ENCODE assay signal across 17 cellular contexts in genomic region chr7:166370-167060, GRCh38. TPM values are rescaled to one million over a fixed set of nuclear protein-coding genes. Genes with fewer than 3 reads are reported as not detected.
A peak's percentile ranks its signal among the peaks of the same experiment; 100 is the strongest.
DNase-seq lines count a peak whose midpoint lies in the region; ATAC-seq, FAIRE-seq and TF ChIP-seq lines count a peak whose summit lies in the region.
"Had no signal": no experiment of that assay in that cellular context is flagged by ENCODE, and none has a peak within 500 bp of the region (broad histone marks: within the 10 kb centered on the region; RNA-seq: fewer than 3 reads in every experiment).

No MANE protein-coding gene starts in this region.

- CTCF ChIA-PET in endothelial cell of umbilical vein (lab: Charles Lee) = no interaction called here
- CTCF ChIA-PET in OCI-LY7 (lab: Charles Lee; ENCODE audit: unreplicated experiment) = no interaction called here

- intact Hi-C loops in endothelial cell of umbilical vein (cut with micrococcal nuclease) = no loop called here
- intact Hi-C loops in OCI-LY7 (cut with micrococcal nuclease; ENCODE audit: unreplicated experiment) = no loop called here

- dilution Hi-C loops in endothelial cell of umbilical vein (cut with MboI; ENCODE audit: extremely low pct_ligation_motif_present, low sequenced_read_pairs) = no loop called here

- peak overlapping the region; percentile 78 to 94 (median 89) for H3K4me2 ChIP-seq in BLaER1 treated with 17β-estradiol and CSF1 and Interleukin-3, amounts not matched to agents 10 nM and 100 nM
- H3K4me2 ChIP-seq in endothelial cell of umbilical vein (ENCODE audit: insufficient read depth, low read length) (no peak overlapping the region), OCI-LY7 (ENCODE audit: low read length) (no peak overlapping the region)

- H3K4me3 ChIP-seq in BLaER1 treated with 17β-estradiol and CSF1 and Interleukin-3, amounts not matched to agents 10 nM and 100 nM = peak overlapping the region in 7 of 10 experiments; percentile 22 to 42 (median 22); a peak in 11 of 20 replicates
- H3K4me3 ChIP-seq in endothelial cell of umbilical vein (replicated peaks in 1 of 3; ENCODE audit: insufficient read depth in 1 of 3, low read depth in 1 of 3, low read length in 3 of 3) = no peak overlapping the region
- H3K4me3 ChIP-seq in mucosa of rectum (ENCODE audit: low read length in 2 of 2) = no peak overlapping the region
- H3K4me3 ChIP-seq in OCI-LY7 (ENCODE audit: low read depth, low read length, poor library complexity, severe bottlenecking) = no peak overlapping the region

- H2AFZ ChIP-seq in endothelial cell of umbilical vein (ENCODE audit: low read depth, low read length) (no peak overlapping the region), OCI-LY7 (ENCODE audit: low read length) (no peak overlapping the region)
- H2AFZ ChIP-seq: parathyroid adenoma had no signal

- no peaks in the 10 kb centered on the region; a peak in 1 of 22 replicates for H3K9me3 ChIP-seq in BLaER1 treated with 17β-estradiol and CSF1 and Interleukin-3, amounts not matched to agents 10 nM and 100 nM (replicated peaks in 1 of 11)
- H3K9me3 ChIP-seq in endothelial cell of umbilical vein (replicated peaks; ENCODE audit: control insufficient read depth, insufficient read depth, low read length) (no peaks in the 10 kb centered on the region), mucosa of rectum (ENCODE audit: control insufficient read depth in 2 of 2, low read length in 2 of 2) (no peaks in the 10 kb centered on the region), OCI-LY7 (ENCODE audit: low read length) (no peaks in the 10 kb centered on the region)

- no peaks in the 10 kb centered on the region for H3K36me3 ChIP-seq in BLaER1 treated with 17β-estradiol and CSF1 and Interleukin-3, amounts not matched to agents 10 nM and 100 nM
- H3K36me3 ChIP-seq in endothelial cell of umbilical vein (ENCODE audit: control insufficient read depth in 2 of 2, extremely low read depth in 1 of 2, insufficient read depth in 2 of 2, low read length in 2 of 2) (no peaks in the 10 kb centered on the region), mucosa of rectum (ENCODE audit: control insufficient read depth in 2 of 2, insufficient read depth in 2 of 2, low read length in 2 of 2) (no peaks in the 10 kb centered on the region), OCI-LY7 (ENCODE audit: insufficient read depth, low read length) (no peaks in the 10 kb centered on the region)

- no peak for ATAC-seq in activated CD4-positive, CD25-positive, alpha-beta regulatory T cell treated with anti-CD3 and anti-CD28 coated beads, Interleukin-2, amount 50 U/mL, for 24 hours
- ATAC-seq: activated T-helper 17 cell treated with anti-CD3 and anti-CD28 coated beads, Interleukin-2, amount 50 U/mL, for 72 hours had no signal

- H3K9me2 ChIP-seq in OCI-LY7 (ENCODE audit: insufficient read depth, low read length) = no peaks in the 10 kb centered on the region

- BruUV-seq in endothelial cell of umbilical vein (replicated peaks; lab: Mats Ljungman, UMichigan) (no TSS peak), OCI-LY7 (replicated peaks; lab: Mats Ljungman, UMichigan) (no TSS peak)

- H3K4me1 ChIP-seq in BLaER1 treated with 17β-estradiol and CSF1 and Interleukin-3, amounts not matched to agents 10 nM and 100 nM = peaks cover 65 to 72% (median 69%) of the 10 kb centered on the region in 10 experiments
- H3K4me1 ChIP-seq in endothelial cell of umbilical vein (ENCODE audit: control insufficient read depth, extremely low read depth, insufficient read depth, low read length) = no peaks in the 10 kb centered on the region
- H3K4me1 ChIP-seq in mucosa of rectum (ENCODE audit: control insufficient read depth in 2 of 2, insufficient read depth in 2 of 2, low read length in 2 of 2) = peaks cover 16 to 21% of the 10 kb centered on the region in 2 donors
- H3K4me1 ChIP-seq in OCI-LY7 (ENCODE audit: insufficient read depth, low read length, poor library complexity, severe bottlenecking) = no peaks in the 10 kb centered on the region
- H3K4me1 ChIP-seq: parathyroid adenoma had no signal

- TF ChIP-seq CTCF in endothelial cell of umbilical vein (IDR thresholded peaks at IDR 0.05; ENCODE audit: extremely low read depth in 1 of 2, insufficient read depth in 1 of 2, low read depth in 1 of 2, low read length in 2 of 2) = no peak
- TF ChIP-seq CTCF in OCI-LY7 (conservative IDR thresholded peaks at IDR 0.05; ENCODE audit: low read length) = no peak

- no peaks in the 10 kb centered on the region for H3K79me2 ChIP-seq in endothelial cell of umbilical vein (ENCODE audit: control insufficient read depth, insufficient read depth, low read length)
- H3K79me2 ChIP-seq in OCI-LY7 (ENCODE audit: insufficient read depth, low read depth, low read length) = no peaks in the 10 kb centered on the region
- H3K79me2 ChIP-seq: parathyroid adenoma had no signal

- POLR2A ChIA-PET in endothelial cell of umbilical vein (lab: Charles Lee) (no interaction called here), OCI-LY7 (lab: Charles Lee) (no interaction called here)

- no peaks in the 10 kb centered on the region for H4K20me1 ChIP-seq in BLaER1 treated with 17β-estradiol and CSF1 and Interleukin-3, amounts not matched to agents 10 nM and 100 nM
- H4K20me1 ChIP-seq in endothelial cell of umbilical vein (replicated peaks; ENCODE audit: control insufficient read depth, extremely low read depth, insufficient read depth, low read length) = no peaks in the 10 kb centered on the region
- H4K20me1 ChIP-seq in OCI-LY7 (ENCODE audit: insufficient read depth, low read length) = no peaks in the 10 kb centered on the region

- no peaks in the 10 kb centered on the region for H3K9me1 ChIP-seq in endothelial cell of umbilical vein (replicated peaks; ENCODE audit: control insufficient read depth, extremely low read depth, insufficient read depth, low read length)

- H3K9ac ChIP-seq in BLaER1 treated with 17β-estradiol and CSF1 and Interleukin-3, amounts not matched to agents 10 nM and 100 nM = peak overlapping the region in 10 of 11 experiments; percentile 8 to 67 (median 44); a peak in 16 of 22 replicates
- H3K9ac ChIP-seq in endothelial cell of umbilical vein (replicated peaks; ENCODE audit: extremely low read depth, insufficient read depth, low read length) = no peak overlapping the region
- no peak overlapping the region for H3K9ac ChIP-seq in mucosa of rectum (ENCODE audit: low read depth in 1 of 2, low read length in 2 of 2)
- H3K9ac ChIP-seq: parathyroid adenoma had no signal

- TF ChIP-seq POLR2A in endothelial cell of umbilical vein (IDR thresholded peaks at IDR 0.05; ENCODE audit: low read depth, low read length) = no peak

- H3K27ac ChIP-seq in BLaER1 treated with 17β-estradiol and CSF1 and Interleukin-3, amounts not matched to agents 10 nM and 100 nM = peak overlapping the region in 10 of 11 experiments; percentile 25 to 71 (median 58); a peak in 18 of 22 replicates
- no peak overlapping the region for H3K27ac ChIP-seq in endothelial cell of umbilical vein (ENCODE audit: insufficient read depth, low read depth, low read length)
- peak overlapping the region; percentile 11 to 52 for H3K27ac ChIP-seq in mucosa of rectum (ENCODE audit: low read depth in 2 of 2, low read length in 2 of 2)
- no peak overlapping the region for H3K27ac ChIP-seq in OCI-LY7 (ENCODE audit: low read depth, low read length, poor library complexity, severe bottlenecking)
- H3K27ac ChIP-seq: parathyroid adenoma had no signal

- H3K27me3 ChIP-seq in BLaER1 treated with 17β-estradiol and CSF1 and Interleukin-3, amounts not matched to agents 10 nM and 100 nM = peaks cover 13 to 24% (median 19%) of the 10 kb centered on the region in 11 experiments; a peak in 21 of 22 replicates
- H3K27me3 ChIP-seq in endothelial cell of umbilical vein (ENCODE audit: control insufficient read depth in 2 of 2, insufficient read depth in 2 of 2, low read length in 2 of 2) (peaks cover 5 to 7% of the 10 kb centered on the region in 2 experiments), mucosa of rectum (ENCODE audit: control insufficient read depth in 2 of 2, insufficient read depth in 2 of 2, low read length in 2 of 2) (peaks cover 0 to 11% of the 10 kb centered on the region in 2 donors)

- peak; percentile 40 for FAIRE-seq in endothelial cell of umbilical vein (lab: Jason Lieb, UNC)

- DNase-seq in MV-4-11 (lab: John Stamatoyannopoulos, UW) (peak; percentile 72), endothelial cell of umbilical vein (ENCODE audit: low read depth, low spot score) (no peak), OCI-LY7 (ENCODE audit: low spot score) (no peak), NCI-H2029 (lab: John Stamatoyannopoulos, UW) (no peak), RKO (ENCODE audit: low spot score) (no peak)
- DNase-seq: activated CD4-positive, alpha-beta T cell treated with anti-CD3 and anti-CD28 coated beads, Interleukin-2, amount 50 U/mL, for 48 hours; amygdala; cortex of kidney; H9; KG1; NCI-H1694; T1000 had no signal

TF ChIP-seq in endothelial cell of umbilical vein, 7 proteins besides CTCF, POLR2A, EP300 and RAD21:
- no peak for TF ChIP-seq JUN (IDR thresholded peaks at IDR 0.05; ENCODE audit: borderline replicate concordance, insufficient read depth, insufficient read length, low read depth)
- no peak for TF ChIP-seq EZH2 (IDR thresholded peaks at IDR 0.05; ENCODE audit: borderline replicate concordance, low read depth, low read length, severe bottlenecking)
- no peak for TF ChIP-seq FOS (IDR thresholded peaks at IDR 0.05; ENCODE audit: borderline replicate concordance, insufficient read depth, low read length)
- TF ChIP-seq GATA2 (IDR thresholded peaks at IDR 0.05; ENCODE audit: insufficient read depth, insufficient read length, low read depth, low read length) = no peak
- no peak for TF ChIP-seq MYC (IDR thresholded peaks at IDR 0.05; ENCODE audit: low read depth, low read length)
- no peak for TF ChIP-seq POLR2AphosphoS5 (IDR thresholded peaks at IDR 0.05; ENCODE audit: insufficient read depth, low read depth, low read length)
- TF ChIP-seq MAX (IDR thresholded peaks at IDR 0.05; ENCODE audit: insufficient read depth, insufficient read length) = no peak

RNA-seq across cellular contexts. Expression of gene FAM20C, which starts 25.9 kb away (rescaled TPM):
- total RNA-seq in endothelial cell of umbilical vein (34.5 and 44.4 TPM in 2 replicates), OCI-LY7 (2022) (not detected in 2 replicates)
- 14.2 and 17.4 TPM in 2 replicates for polyA plus RNA-seq in endothelial cell of umbilical vein
- 13.4 and 17.6 TPM in 2 replicates for polyA plus RNA-seq in endothelial cell of umbilical vein (2011; cell fraction: cytosol; rRNA removed)
- 13.3 and 13.8 TPM in 2 replicates for polyA plus RNA-seq in endothelial cell of umbilical vein (2011; cell fraction: nucleus; rRNA removed)
- polyA plus RNA-seq in endothelial cell of umbilical vein (2012) = 24.5 and 25.3 TPM in 2 replicates
- polyA minus RNA-seq in endothelial cell of umbilical vein = 12.8 and 20.3 TPM in 2 replicates
- polyA minus RNA-seq in endothelial cell of umbilical vein (2011; cell fraction: cytosol; rRNA and poly(A)+ RNA removed) = 7.0 TPM
- polyA minus RNA-seq in endothelial cell of umbilical vein (2011; cell fraction: nucleus; rRNA and poly(A)+ RNA removed) = 8.4 and 18.1 TPM in 2 replicates
- not detected in 2 replicates for total RNA-seq in OCI-LY7 (2014; rRNA removed; shearing (Covaris generic))

Comparison
In these comparisons a context has a peak if more than half of its experiments do, and no peak if none do; other contexts are left out.
1. H3K27ac ChIP-seq: peak in BLaER1 treated with 17β-estradiol and CSF1 and Interleukin-3, amounts not matched to agents 10 nM and 100 nM (10 of 11) and mucosa of rectum (2 of 2); none in endothelial cell of umbilical vein (single experiment) and OCI-LY7 (single experiment).
2. H3K4me2 ChIP-seq: peak in BLaER1 treated with 17β-estradiol and CSF1 and Interleukin-3, amounts not matched to agents 10 nM and 100 nM (11 of 11); none in endothelial cell of umbilical vein (single experiment) and OCI-LY7 (single experiment).
3. H3K4me3 ChIP-seq: peak in BLaER1 treated with 17β-estradiol and CSF1 and Interleukin-3, amounts not matched to agents 10 nM and 100 nM (7 of 10); none in endothelial cell of umbilical vein (0 of 3), mucosa of rectum (0 of 2) and OCI-LY7 (single experiment).
4. H3K9ac ChIP-seq: peak in BLaER1 treated with 17β-estradiol and CSF1 and Interleukin-3, amounts not matched to agents 10 nM and 100 nM (10 of 11); none in endothelial cell of umbilical vein (single experiment) and mucosa of rectum (0 of 2).
5. RNA of gene FAM20C, which starts 25.9 kb away (total RNA-seq): 34.5 to 44.4 TPM in endothelial cell of umbilical vein; not detected in OCI-LY7; every median in the first group is over 10 times any median in the second.